ENCODE assay signal across 9 cellular contexts in the genomic region with DNA sequence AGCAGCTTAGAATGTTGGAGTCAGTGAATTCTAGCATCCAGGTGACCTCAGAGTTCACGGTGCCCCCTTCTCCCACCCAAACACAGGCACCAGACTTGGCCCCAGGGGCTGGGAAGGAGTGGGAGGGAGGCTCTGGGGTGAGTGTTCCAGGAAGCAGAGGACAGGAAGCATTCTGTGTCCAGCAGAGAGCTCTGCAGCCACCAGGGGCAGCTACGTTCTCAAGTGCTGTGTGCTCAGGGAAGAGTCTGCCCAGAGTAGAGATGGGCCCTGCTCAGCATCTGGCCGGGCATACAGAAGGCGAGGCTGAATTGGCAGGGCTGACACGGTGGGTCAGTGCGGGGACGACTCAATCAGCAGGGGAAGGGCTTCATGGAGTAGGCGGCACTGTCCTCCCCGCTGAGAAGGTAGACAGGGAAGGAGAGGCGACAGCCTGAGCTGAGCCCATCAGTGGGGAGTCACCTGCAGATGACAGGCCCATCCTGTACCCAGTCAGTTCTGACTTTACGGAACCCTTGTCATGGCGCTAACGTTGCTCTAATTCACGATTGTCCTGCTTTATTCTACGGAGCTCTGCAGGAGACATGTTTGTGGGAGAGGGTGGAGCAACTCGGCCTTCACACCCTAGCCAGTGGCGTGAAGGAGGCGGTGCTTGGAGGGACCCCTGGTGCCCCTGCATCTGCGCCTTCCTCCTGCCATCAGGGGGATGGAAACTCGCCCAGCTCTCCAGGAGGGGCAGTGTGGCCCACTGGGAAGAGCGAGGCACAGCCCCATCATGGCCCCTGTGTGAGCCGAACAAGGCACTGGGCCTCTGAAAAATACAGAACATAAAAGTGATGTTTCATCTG.
DNase-seq lines count a peak whose midpoint lies in the region; ATAC-seq and TF ChIP-seq lines count a peak whose summit lies in the region.
"Had no signal": no experiment of that assay in that cellular context is flagged by ENCODE, and none has a peak within 500 bp of the region (broad histone marks: within the 10 kb centered on the region; RNA-seq: fewer than 3 reads in every experiment).

No MANE protein-coding gene starts in this region.

- TF ChIP-seq CTCF in osteocyte (IDR thresholded peaks at IDR 0.05) (peak; percentile 46), thyroid gland (IDR thresholded peaks at IDR 0.05) (peak in 1 of 6 experiments; percentile 22)

- H3K27ac ChIP-seq in thyroid gland: no peak overlapping the region

- 79 to 81% methylated on average over 21 to 22 of the region's 22 CpGs for WGBS in thyroid gland, 2 donors

- no peaks in the 10 kb centered on the region for H3K36me3 Mint-ChIP-seq in osteocyte (ENCODE audit: unreplicated experiment)

- H3K27me3 Mint-ChIP-seq in osteocyte (ENCODE audit: unreplicated experiment): no peaks in the 10 kb centered on the region

- H3K4me3 Mint-ChIP-seq in osteocyte (ENCODE audit: unreplicated experiment): no peak overlapping the region

- peak; percentile 54 for ATAC-seq in esophagus mucosa
- ATAC-seq in HG03196 (IDR thresholded peaks at IDR 0.05; ENCODE audit: unreplicated experiment): no peak
- ATAC-seq in GM21825 (IDR thresholded peaks at IDR 0.05; ENCODE audit: unreplicated experiment): no peak

- H3K4me3 ChIP-seq in thyroid gland (replicated peaks in 1 of 3): no peak overlapping the region

- no peaks in the 10 kb centered on the region for H3K4me1 ChIP-seq in thyroid gland

- no peak for TF ChIP-seq POLR2A in thyroid gland (IDR thresholded peaks at IDR 0.05)

- no peaks in the 10 kb centered on the region for H3K9me3 Mint-ChIP-seq in osteocyte (ENCODE audit: unreplicated experiment)

- intact Hi-C loops in thyroid gland (cut with DNase I): no loop called here

- no peaks in the 10 kb centered on the region for H3K9me3 ChIP-seq in thyroid gland

- peaks cover 2% of the 10 kb centered on the region for H3K4me1 Mint-ChIP-seq in osteocyte (ENCODE audit: unreplicated experiment)

- H3K27ac Mint-ChIP-seq in osteocyte (ENCODE audit: unreplicated experiment): no peak overlapping the region

- H3K36me3 ChIP-seq in thyroid gland: no peaks in the 10 kb centered on the region

- H3K27me3 ChIP-seq in thyroid gland: no peaks in the 10 kb centered on the region

- peak; percentile 43 for DNase-seq in DMS 273 (lab: John Stamatoyannopoulos, UW; ENCODE audit: unreplicated experiment)
- DNase-seq in DMS 273 treated with DMSO at 0.1 percent for 48 hours (lab: John Stamatoyannopoulos, UW): no peak
- peak; percentile 31 for DNase-seq in OCI-M1 (lab: John Stamatoyannopoulos, UW)
- peak; percentile 77 for DNase-seq in osteocyte (ENCODE audit: extremely low spot score, unreplicated experiment)
- no peak for DNase-seq in thyroid gland
- DNase-seq: effector CD8-positive, alpha-beta T cell had no signal

Comparison
In these comparisons a context has a peak if more than half of its experiments do, and no peak if none do; other contexts are left out.
1. DNase-seq: peak in DMS 273 (single experiment), OCI-M1 (single experiment) and osteocyte (single experiment); none in DMS 273 treated with DMSO at 0.1 percent for 48 hours (single experiment) and thyroid gland (0 of 2).